ENCODE assay signal across 17 cellular contexts in the genomic region with DNA sequence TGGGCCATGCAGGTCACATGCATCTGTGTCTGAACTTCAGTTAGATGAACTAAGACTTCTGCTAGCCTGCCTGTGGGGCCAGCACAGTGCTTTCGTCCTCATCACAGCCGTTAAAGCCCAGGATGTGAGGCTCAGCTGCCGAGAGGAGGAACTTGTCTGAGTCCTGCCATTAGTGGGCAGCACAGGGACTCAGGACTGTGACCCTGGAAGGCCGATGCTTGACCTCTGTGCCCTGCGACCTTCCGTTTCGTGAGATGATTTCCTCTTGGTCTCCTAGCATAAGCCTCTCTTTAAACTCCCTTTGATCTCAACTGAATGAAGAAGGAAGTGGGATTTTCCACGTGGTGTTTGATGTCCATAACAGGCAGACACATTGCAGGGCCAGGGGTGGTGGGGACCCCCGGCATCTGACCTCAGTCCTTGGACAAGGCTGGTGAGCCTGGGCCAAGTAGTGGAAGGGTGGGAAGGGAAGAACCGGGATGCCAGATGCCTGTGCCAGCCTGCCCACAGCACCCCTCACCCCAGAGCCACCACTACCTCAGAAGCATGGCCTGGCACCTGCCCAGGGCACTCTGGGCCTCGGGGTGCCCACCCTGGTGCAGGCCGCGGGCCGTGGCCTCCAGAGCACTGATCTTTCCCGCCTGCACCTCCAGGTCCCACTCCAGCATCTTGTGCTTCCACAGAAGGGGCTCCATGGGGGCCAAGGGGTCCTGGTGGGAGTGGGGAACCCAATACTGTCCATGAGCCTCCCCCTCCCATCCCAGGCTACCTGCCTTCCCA. TPM values are rescaled to one million over a fixed set of nuclear protein-coding genes. Genes with fewer than 3 reads are reported as not detected.
DNase-seq lines count a peak whose midpoint lies in the region; ATAC-seq, FAIRE-seq and TF ChIP-seq lines count a peak whose summit lies in the region.
"Had no signal": no experiment of that assay in that cellular context is flagged by ENCODE, and none has a peak within 500 bp of the region (broad histone marks: within the 10 kb centered on the region; RNA-seq: fewer than 3 reads in every experiment).

No MANE protein-coding gene starts in this region.

- H3K27ac Mint-ChIP-seq in neural progenitor cell: no peak overlapping the region
- H3K27ac Mint-ChIP-seq in activated CD4-positive, alpha-beta T cell treated with anti-CD3 and anti-CD28 coated beads for 36 hours: no peak overlapping the region

- H3K9me3 ChIP-seq in neural progenitor cell (ENCODE audit: low read depth): no peaks in the 10 kb centered on the region
- H3K9me3 ChIP-seq: BE2C had no signal

- DNase-seq in OCI-M1 (lab: John Stamatoyannopoulos, UW) (peak; percentile 31), dermis microvascular lymphatic vessel endothelial cell (ENCODE audit: low read depth in 2 of 2) (peak; percentile 5 to 10), neural progenitor cell (ENCODE audit: low spot score) (peak; percentile 51), GM19239 (ENCODE audit: insufficient read length, low spot score) (no peak), HEK293T (ENCODE audit: extremely low spot score) (no peak)
- no peak for DNase-seq in activated CD4-positive, alpha-beta T cell treated with anti-CD3 and anti-CD28 coated beads for 36 hours
- DNase-seq: activated naive CD4-positive, alpha-beta T cell; BE2C; GM23248; naive B cell; NCI-H1694 treated with DMSO at 0.1 percent for 48 hours; NCI-H510A; PC-9; stimulated activated CD4-positive, alpha-beta T cell treated with anti-CD3 and anti-CD28 coated beads, Interleukin-15, amount 100 ng/mL, for 24 hours had no signal

- no peaks in the 10 kb centered on the region for H4K20me1 ChIP-seq in neural progenitor cell (ENCODE audit: low read depth)

- H3K36me3 ChIP-seq in neural progenitor cell: no peaks in the 10 kb centered on the region
- H3K36me3 ChIP-seq: BE2C had no signal

- no peaks in the 10 kb centered on the region for H3K9me3 Mint-ChIP-seq in neural progenitor cell
- no peaks in the 10 kb centered on the region for H3K9me3 Mint-ChIP-seq in activated CD4-positive, alpha-beta T cell treated with anti-CD3 and anti-CD28 coated beads for 36 hours (ENCODE audit: low read depth)
- H3K9me3 Mint-ChIP-seq: naive B cell had no signal

- peaks cover 9% of the 10 kb centered on the region for H3K27me3 Mint-ChIP-seq in neural progenitor cell (ENCODE audit: insufficient read depth, low read depth)
- no peaks in the 10 kb centered on the region for H3K27me3 Mint-ChIP-seq in activated CD4-positive, alpha-beta T cell treated with anti-CD3 and anti-CD28 coated beads for 36 hours
- H3K27me3 Mint-ChIP-seq: naive B cell had no signal

- H3K4me1 Mint-ChIP-seq in neural progenitor cell: peaks cover 44% of the 10 kb centered on the region
- peaks cover 2% of the 10 kb centered on the region for H3K4me1 Mint-ChIP-seq in activated CD4-positive, alpha-beta T cell treated with anti-CD3 and anti-CD28 coated beads for 36 hours
- H3K4me1 Mint-ChIP-seq: naive B cell had no signal

- no peak overlapping the region for H3K4me3 Mint-ChIP-seq in neural progenitor cell
- no peak overlapping the region for H3K4me3 Mint-ChIP-seq in activated CD4-positive, alpha-beta T cell treated with anti-CD3 and anti-CD28 coated beads for 36 hours
- H3K4me3 Mint-ChIP-seq: naive B cell had no signal

- FAIRE-seq in GM19239 (lab: Jason Lieb, UNC): no peak

- CTCF ChIA-PET in HEK293T (lab: Yijun Ruan, JAX): no interaction called here
- CTCF ChIA-PET in activated CD4-positive, alpha-beta T cell treated with anti-CD3 and anti-CD28 coated beads for 36 hours (lab: Charles Lee): no interaction called here

- H3K27me3 ChIP-seq in neural progenitor cell: no peaks in the 10 kb centered on the region
- H3K27me3 ChIP-seq: BE2C had no signal

- TF ChIP-seq CTCF in GM12873 (IDR thresholded peaks at IDR 0.05; ENCODE audit: insufficient read depth, low read depth, low read length, missing control alignments) (peak; percentile 18), neural progenitor cell (IDR thresholded peaks at IDR 0.05) (peak; percentile 36)

- H3K27ac ChIP-seq in neural progenitor cell: no peak overlapping the region
- H3K27ac ChIP-seq: GM23248, PC-9, SK-N-MC, VCaP had no signal

- intact Hi-C loops in activated CD4-positive, alpha-beta T cell treated with anti-CD3 and anti-CD28 coated beads for 36 hours (cut with DNase I, micrococcal nuclease): no loop called here

- H3K36me3 Mint-ChIP-seq in neural progenitor cell: no peaks in the 10 kb centered on the region
- no peaks in the 10 kb centered on the region for H3K36me3 Mint-ChIP-seq in activated CD4-positive, alpha-beta T cell treated with anti-CD3 and anti-CD28 coated beads for 36 hours (ENCODE audit: low read depth)
- H3K36me3 Mint-ChIP-seq: naive B cell had no signal

- H3K4me2 ChIP-seq in neural progenitor cell: no peak overlapping the region
- H3K4me2 ChIP-seq: PC-9 had no signal

- H3K4me1 ChIP-seq in neural progenitor cell: peaks cover 12% of the 10 kb centered on the region
- H3K4me1 ChIP-seq: BE2C had no signal

- POLR2A ChIA-PET in HEK293T (lab: Yijun Ruan, JAX): no interaction called here
- POLR2A ChIA-PET in activated CD4-positive, alpha-beta T cell treated with anti-CD3 and anti-CD28 coated beads for 36 hours (lab: Charles Lee): no interaction called here

- no peaks in the 10 kb centered on the region for H3F3A ChIP-seq in neural progenitor cell (ENCODE audit: low read depth)

- no peaks in the 10 kb centered on the region for H3K79me2 ChIP-seq in neural progenitor cell (ENCODE audit: low read depth)

- H2AFZ ChIP-seq in neural progenitor cell (replicated peaks): no peak overlapping the region
- H2AFZ ChIP-seq: GM23248, PC-9 had no signal

- H3K9ac ChIP-seq in neural progenitor cell: no peak overlapping the region
- H3K9ac ChIP-seq: GM23248 had no signal

- no peak overlapping the region for H3K4me3 ChIP-seq in neural progenitor cell
- H3K4me3 ChIP-seq: GM23248, PC-9, SK-N-MC had no signal

- no peak for ATAC-seq in activated CD4-positive, alpha-beta T cell treated with anti-CD3 and anti-CD28 coated beads for 36 hours

TF ChIP-seq in HEK293T, 16 proteins besides CTCF, POLR2A, EP300 and RAD21:
- no peak for TF ChIP-seq ARNT (IDR thresholded peaks at IDR 0.05)
- TF ChIP-seq FOXM1 (IDR thresholded peaks at IDR 0.05; ENCODE audit: borderline replicate concordance): no peak
- TF ChIP-seq, protein P1, sequence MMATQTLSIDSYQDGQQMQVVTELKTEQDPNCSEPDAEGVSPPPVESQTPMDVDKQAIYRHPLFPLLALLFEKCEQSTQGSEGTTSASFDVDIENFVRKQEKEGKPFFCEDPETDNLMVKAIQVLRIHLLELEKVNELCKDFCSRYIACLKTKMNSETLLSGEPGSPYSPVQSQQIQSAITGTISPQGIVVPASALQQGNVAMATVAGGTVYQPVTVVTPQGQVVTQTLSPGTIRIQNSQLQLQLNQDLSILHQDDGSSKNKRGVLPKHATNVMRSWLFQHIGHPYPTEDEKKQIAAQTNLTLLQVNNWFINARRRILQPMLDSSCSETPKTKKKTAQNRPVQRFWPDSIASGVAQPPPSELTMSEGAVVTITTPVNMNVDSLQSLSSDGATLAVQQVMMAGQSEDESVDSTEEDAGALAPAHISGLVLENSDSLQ (IDR thresholded peaks at IDR 0.05): no peak
- no peak for TF ChIP-seq ZNF384 (IDR thresholded peaks at IDR 0.05)
- no peak for TF ChIP-seq SUZ12 (IDR thresholded peaks at IDR 0.05)
- no peak for TF ChIP-seq NFRKB (IDR thresholded peaks at IDR 0.05)
- TF ChIP-seq FOXA1 (IDR thresholded peaks at IDR 0.05): no peak
- TF ChIP-seq FOXK2 (IDR thresholded peaks at IDR 0.05): no peak
- TF ChIP-seq HDGF (IDR thresholded peaks at IDR 0.05; ENCODE audit: borderline replicate concordance): no peak
- TF ChIP-seq TARDBP (IDR thresholded peaks at IDR 0.05): no peak
- no peak for TF ChIP-seq LEF1 (IDR thresholded peaks at IDR 0.05; ENCODE audit: borderline replicate concordance)
- TF ChIP-seq L3MBTL2 (conservative IDR thresholded peaks at IDR 0.05): no peak
- no peak for TF ChIP-seq SP1 (IDR thresholded peaks at IDR 0.05)
- no peak for TF ChIP-seq ELF4 (IDR thresholded peaks at IDR 0.05)
- no peak for TF ChIP-seq CTBP1 (IDR thresholded peaks at IDR 0.05; ENCODE audit: borderline replicate concordance)
- TF ChIP-seq BHLHE40 (IDR thresholded peaks at IDR 0.05; ENCODE audit: borderline replicate concordance): no peak

RNA-seq across cellular contexts. Expression of a gene that starts 21.6 kb away (rescaled TPM):
- total RNA-seq in dermis microvascular lymphatic vessel endothelial cell (0.13 and 1.0 TPM in 2 replicates), neural progenitor cell (ENCODE audit: low replicate concordance) (2.0 and 10.1 TPM in 2 replicates)
- 1 to 10 TPM; 5.0 to 6.9 TPM for total RNA-seq in activated CD4-positive, alpha-beta T cell treated with anti-CD3 and anti-CD28 coated beads for 36 hours

RNA-seq across cellular contexts. Expression of a gene that starts 32.3 kb away (rescaled TPM):
- 2.4 and 3.4 TPM in 2 replicates for total RNA-seq in dermis microvascular lymphatic vessel endothelial cell
- total RNA-seq in neural progenitor cell (ENCODE audit: low replicate concordance): 13.4 and 18.3 TPM in 2 replicates
- total RNA-seq in activated CD4-positive, alpha-beta T cell treated with anti-CD3 and anti-CD28 coated beads for 36 hours: 10 to 100 TPM; 17.1 to 17.6 TPM

RNA-seq across cellular contexts. Expression of a gene that starts 33.6 kb away (rescaled TPM):
- total RNA-seq in dermis microvascular lymphatic vessel endothelial cell: 0.63 and 2.7 TPM in 2 replicates
- total RNA-seq in neural progenitor cell (ENCODE audit: low replicate concordance): 0.15 TPM in 1 of 2 replicates, not detected in the other
- total RNA-seq in activated CD4-positive, alpha-beta T cell treated with anti-CD3 and anti-CD28 coated beads for 36 hours: under 1 TPM; 0.46 to 0.51 TPM

Comparison
In these comparisons a context has a peak if more than half of its experiments do, and no peak if none do; other contexts are left out.
1. DNase-seq: peak in OCI-M1 (single experiment), dermis microvascular lymphatic vessel endothelial cell (2 of 2) and neural progenitor cell (single experiment); none in GM19239 (single experiment), HEK293T (single experiment) and activated CD4-positive, alpha-beta T cell treated with anti-CD3 and anti-CD28 coated beads for 36 hours (single experiment).